In the genomic region with DNA sequence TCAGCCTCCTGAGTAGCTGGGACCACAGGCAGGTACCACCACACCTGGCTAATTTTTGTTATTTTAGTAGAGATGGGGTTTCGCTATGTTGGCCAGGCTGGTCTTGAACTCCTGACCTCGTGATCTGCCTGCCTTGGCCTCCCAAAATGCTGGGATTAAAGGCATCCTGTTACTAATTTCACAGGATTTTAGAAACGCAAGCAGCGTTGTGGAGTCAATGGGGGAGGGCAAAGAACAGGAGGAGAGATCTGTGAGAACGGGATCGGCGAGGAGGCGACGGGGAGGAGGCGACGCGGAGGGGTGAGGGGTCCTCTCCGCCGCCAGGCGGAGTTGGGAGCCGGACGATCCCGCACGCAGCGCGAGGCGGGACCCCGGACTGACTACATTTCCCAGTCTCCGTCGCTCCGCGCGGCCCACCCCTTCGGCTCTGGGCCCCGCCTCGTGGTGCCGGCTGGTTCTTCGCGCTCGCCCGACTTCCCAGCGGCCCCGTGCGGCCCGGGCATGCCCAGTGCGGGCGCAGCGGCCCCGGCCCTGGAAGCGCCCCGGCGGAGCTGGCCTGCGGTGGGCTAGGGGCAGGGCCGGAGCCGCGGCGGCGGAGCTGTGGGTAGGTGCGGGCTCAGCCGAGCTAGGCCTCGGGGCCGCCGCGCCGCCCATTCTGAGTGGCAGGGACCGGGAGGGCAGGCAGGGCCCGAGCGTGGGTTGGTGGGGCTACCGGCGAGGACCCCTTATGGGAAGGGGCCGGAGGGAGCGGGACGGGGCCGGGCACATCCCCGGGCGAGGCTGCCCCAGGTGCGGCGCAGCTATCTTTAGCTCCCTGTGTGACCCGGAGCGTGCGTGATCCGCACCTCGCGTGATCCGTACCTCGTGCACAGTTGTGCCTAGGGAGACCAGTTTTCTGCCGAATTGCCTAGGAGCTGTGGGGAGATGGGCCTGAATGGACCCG, we compare ENCODE assay signal across 8 cellular contexts. TPM values are rescaled to one million over a fixed set of nuclear protein-coding genes. Genes with fewer than 3 reads are reported as not detected.
A peak's percentile ranks its signal among the peaks of the same experiment; 100 is the strongest.
DNase-seq lines count a peak whose midpoint lies in the region; ATAC-seq lines count a peak whose summit lies in the region.

A gene (plus strand): TSS at position 508 of the 943 bp plus-strand sequence. CDS start 3,051 bp downstream, outside the sequence.

- ATAC-seq in GM19467 (IDR thresholded peaks at IDR 0.05; ENCODE audit: unreplicated experiment) (peak; percentile 98), memory B cell (ENCODE audit: low read depth) (peak; percentile 92)

- H3K4me3 ChIP-seq in effector memory CD4-positive, alpha-beta T cell (ENCODE audit: insufficient read depth, low read depth, low read length, poor library complexity, severe bottlenecking): peak within 1 kb of the TSS; percentile 75

- H3K4me1 Mint-ChIP-seq in memory B cell: peaks cover 16% of the 10 kb centered on the region

- H3K27me3 ChIP-seq in effector memory CD4-positive, alpha-beta T cell (replicated peaks; ENCODE audit: control insufficient read depth, insufficient read depth, low read length, poor library complexity, severe bottlenecking): no peaks in the 10 kb centered on the region

- H3K4me1 ChIP-seq in effector memory CD4-positive, alpha-beta T cell (ENCODE audit: control insufficient read depth, insufficient read depth, low read length, poor library complexity, severe bottlenecking): peaks cover 15% of the 10 kb centered on the region

- CTCF ChIA-PET in activated CD8-positive, alpha-beta memory T cell treated with anti-CD3 and anti-CD28 coated beads for 36 hours (lab: Charles Lee): interaction anchor here (0.8 to 1.8 kb wide), 9 partner anchors 9 to 56 kb away, joined by 3 to 10 read pairs (median 4); a partner anchor contains a TSS

- no peaks in the 10 kb centered on the region for H3K9me3 ChIP-seq in effector memory CD4-positive, alpha-beta T cell (ENCODE audit: control insufficient read depth, low read length)

- H3K4me3 Mint-ChIP-seq in memory B cell: peak within 1 kb of the TSS; percentile 99

- peak; percentile 63 for DNase-seq in COLO829 (ENCODE audit: low spot score)
- peak; percentile 20 for DNase-seq in HS-27A (ENCODE audit: low read depth)
- DNase-seq in NK-92 treated with Interleukin-12 subunit alpha and Interleukin-12 subunit beta, amount 100 ng/mL, for 24 hours (lab: John Stamatoyannopoulos, UW): peak; percentile 86
- DNase-seq in effector memory CD4-positive, alpha-beta T cell: peak; percentile 75 to 79 (median 78)
- peak; percentile 81 to 83 for DNase-seq in memory B cell (ENCODE audit: low spot score in 2 of 2)
- DNase-seq in stimulated activated CD8-positive, alpha-beta memory T cell treated with anti-CD3 and anti-CD28 coated beads, Interleukin-12 subunit alpha, Interleukin-12 subunit beta, amount 100 ng/mL, for 24 hours (ENCODE audit: extremely low read depth): peak; percentile 85

- H3K27ac ChIP-seq in effector memory CD4-positive, alpha-beta T cell (ENCODE audit: insufficient read depth, low read length, poor library complexity, severe bottlenecking): peak within 1 kb of the TSS; percentile 84

- H3K36me3 ChIP-seq in effector memory CD4-positive, alpha-beta T cell (ENCODE audit: control insufficient read depth, insufficient read depth, low read length): peaks cover 10% of the 10 kb centered on the region

- H3K27ac Mint-ChIP-seq in memory B cell: peak within 1 kb of the TSS; percentile 98

- POLR2A ChIA-PET in activated CD8-positive, alpha-beta memory T cell treated with anti-CD3 and anti-CD28 coated beads for 36 hours (lab: Charles Lee): interaction anchor here (0.9 to 2.2 kb wide), 8 partner anchors 13 to 334 kb away, joined by 3 to 31 read pairs (median 5); a partner anchor contains a TSS

- H3K36me3 Mint-ChIP-seq in memory B cell: peaks cover 5% of the 10 kb centered on the region

- H3K27me3 Mint-ChIP-seq in memory B cell: no peaks in the 10 kb centered on the region

- H3K9me3 Mint-ChIP-seq in memory B cell: no peaks in the 10 kb centered on the region

RNA-seq across cellular contexts. Expression of the gene that starts here (rescaled TPM):
- 10 to 100 TPM; 59.7 to 63.2 TPM for total RNA-seq in activated CD8-positive, alpha-beta memory T cell treated with anti-CD3 and anti-CD28 coated beads for 36 hours

Comparison
In these comparisons a context has a peak if more than half of its experiments do, and no peak if none do; other contexts are left out.
1. Peak in every context shown above with its lines: DNase-seq, ATAC-seq, H3K4me3 ChIP-seq and H3K27ac ChIP-seq.
2. DNase-seq: peak in every context shown above with its lines; median percentile 86 in NK-92 treated with Interleukin-12 subunit alpha and Interleukin-12 subunit beta, amount 100 ng/mL, for 24 hours; 85 in stimulated activated CD8-positive, alpha-beta memory T cell treated with anti-CD3 and anti-CD28 coated beads, Interleukin-12 subunit alpha, Interleukin-12 subunit beta, amount 100 ng/mL, for 24 hours; 82 in memory B cell; 78 in effector memory CD4-positive, alpha-beta T cell; 63 in COLO829; 20 in HS-27A.